8 cellular contexts compared by ENCODE assay signal in genomic region chr17:2786176-2786881, GRCh38. TPM values are rescaled to one million over a fixed set of nuclear protein-coding genes. Genes with fewer than 3 reads are reported as not detected.
DNase-seq lines count a peak whose midpoint lies in the region; ATAC-seq and TF ChIP-seq lines count a peak whose summit lies in the region.

No MANE protein-coding gene starts in this region.

- peak; percentile 66 for TF ChIP-seq CTCF in AG10803 (conservative IDR thresholded peaks at IDR 0.05; ENCODE audit: low read length)
- TF ChIP-seq CTCF in Loucy (conservative IDR thresholded peaks at IDR 0.05; ENCODE audit: low read length): peak; percentile 93
- peak; percentile 96 for TF ChIP-seq CTCF in Panc1 (IDR thresholded peaks at IDR 0.05)
- peak; percentile 35 to 60 (median 44) for TF ChIP-seq CTCF in esophagus muscularis mucosa (IDR thresholded peaks at IDR 0.05)

- peak overlapping the region; percentile 61 for H3K4me2 ChIP-seq in Loucy (ENCODE audit: low read depth, low read length, poor library complexity, severe bottlenecking)

- H3K36me3 Mint-ChIP-seq in naive thymus-derived CD8-positive, alpha-beta T cell: no peaks in the 10 kb centered on the region

- no peaks in the 10 kb centered on the region for H3K36me3 ChIP-seq in Loucy (ENCODE audit: insufficient read depth, low read length)
- H3K36me3 ChIP-seq in Panc1 (ENCODE audit: control insufficient read depth, insufficient read depth, low read length): no peaks in the 10 kb centered on the region
- H3K36me3 ChIP-seq in esophagus muscularis mucosa: no peaks in the 10 kb centered on the region

- peak overlapping the region; percentile 59 for H3K9ac ChIP-seq in Loucy (ENCODE audit: low read depth, low read length, poor library complexity, severe bottlenecking)

- no TSS peak for BruUV-seq in Panc1 (replicated peaks; lab: Mats Ljungman, UMichigan)

- in situ Hi-C loops in Panc1 (cut with HindIII; ENCODE audit: low pct_unique_long_range_greater_than_20kb, low sequenced_read_pairs): no loop called here

- H3K27me3 Mint-ChIP-seq in naive thymus-derived CD8-positive, alpha-beta T cell: peaks cover 0 to 4% (median 1%) of the 10 kb centered on the region in 5 donors

- CTCF ChIA-PET in Panc1 (lab: Charles Lee): interaction anchor here (0.6 to 1.0 kb wide), 9 partner anchors 43 to 1684 kb away, joined by 3 to 13 read pairs (median 6); no protein-coding TSS in a partner anchor

- H3K27me3 ChIP-seq in Loucy (ENCODE audit: insufficient read depth, low read length, poor library complexity, severe bottlenecking): no peaks in the 10 kb centered on the region
- H3K27me3 ChIP-seq in Panc1 (ENCODE audit: control insufficient read depth, insufficient read depth, low read length): no peaks in the 10 kb centered on the region
- H3K27me3 ChIP-seq in esophagus muscularis mucosa: peaks cover 0 to 14% (median 0%) of the 10 kb centered on the region in 4 donors

- TF ChIP-seq POLR2A in esophagus muscularis mucosa (IDR thresholded peaks at IDR 0.05; ENCODE audit: low read depth): no peak

- no peaks in the 10 kb centered on the region for H3K9me2 ChIP-seq in Loucy (replicated peaks; ENCODE audit: low read depth, low read length)

- H3K9me3 ChIP-seq in Loucy (ENCODE audit: insufficient read depth, low read depth, low read length) (no peaks in the 10 kb centered on the region), Panc1 (ENCODE audit: control insufficient read depth, insufficient read depth, low read depth, low read length) (no peaks in the 10 kb centered on the region), esophagus muscularis mucosa (peaks cover 0 to 5% (median 0%) of the 10 kb centered on the region in 4 donors)

- peak; percentile 44 for DNase-seq in AG10803 (ENCODE audit: low read depth)
- peak; percentile 85 for DNase-seq in Panc1 (ENCODE audit: low read depth, low spot score)
- DNase-seq in activated T-cell treated with anti-CD3 and anti-CD28 coated beads for 48 hours (ENCODE audit: low read depth): peak; percentile 92
- DNase-seq in esophagus muscularis mucosa (ENCODE audit: extremely low spot score): peak; percentile 94
- peak; percentile 80 to 95 (median 87) for DNase-seq in naive thymus-derived CD8-positive, alpha-beta T cell
- DNase-seq in stimulated activated CD8-positive, alpha-beta memory T cell treated with anti-CD3 and anti-CD28 coated beads, Interleukin-7, amount 100 ng/mL, for 48 hours (ENCODE audit: extremely low read depth in 1 of 2, low read depth in 1 of 2): peak; percentile 79 to 86

- peak; percentile 74 for ATAC-seq in GM19463 (IDR thresholded peaks at IDR 0.05; ENCODE audit: unreplicated experiment)
- peak; percentile 97 for ATAC-seq in Panc1
- peak; percentile 97 to 98 for ATAC-seq in naive thymus-derived CD8-positive, alpha-beta T cell

- peaks cover 68% of the 10 kb centered on the region for H3K4me1 ChIP-seq in Loucy (ENCODE audit: insufficient read depth, low read length, poor library complexity, severe bottlenecking)
- no peaks in the 10 kb centered on the region for H3K4me1 ChIP-seq in Panc1 (ENCODE audit: control insufficient read depth, insufficient read depth, low read length)
- H3K4me1 ChIP-seq in esophagus muscularis mucosa: peaks cover 0 to 6% (median 6%) of the 10 kb centered on the region in 4 donors

- peaks cover 10% of the 10 kb centered on the region for H3K79me2 ChIP-seq in Loucy (ENCODE audit: insufficient read depth, low read length)

- intact Hi-C loops in Panc1 (cut with micrococcal nuclease; ENCODE audit: unreplicated experiment): no loop called here
- intact Hi-C loops in esophagus muscularis mucosa (cut with DNase I): no loop called here

- H3K4me1 Mint-ChIP-seq in naive thymus-derived CD8-positive, alpha-beta T cell: peaks cover under 1 to 32% (median 9%) of the 10 kb centered on the region in 4 donors

- POLR2A ChIA-PET in Panc1 (lab: Charles Lee): interaction anchor here (0.5 to 0.6 kb wide), 2 partner anchors 29 to 41 kb away, joined by 4 to 8 read pairs; no protein-coding TSS in a partner anchor
- POLR2A ChIA-PET in naive thymus-derived CD8-positive, alpha-beta T cell (lab: Charles Lee): interaction anchor here (0.6 to 2.2 kb wide), 9 partner anchors 8 to 98 kb away, joined by 3 to 11 read pairs (median 4); no protein-coding TSS in a partner anchor

- H3K9me3 Mint-ChIP-seq in naive thymus-derived CD8-positive, alpha-beta T cell: no peaks in the 10 kb centered on the region

- H2AFZ ChIP-seq in Loucy (ENCODE audit: low read length): no peak overlapping the region

- no peak overlapping the region for H3K27ac Mint-ChIP-seq in naive thymus-derived CD8-positive, alpha-beta T cell

- 24% methylated on average over 17 of the region's 21 CpGs for WGBS in esophagus muscularis mucosa

- H4K20me1 ChIP-seq in Loucy (ENCODE audit: insufficient read depth, low read length, poor library complexity, severe bottlenecking): no peaks in the 10 kb centered on the region

- peaks cover 9% of the 10 kb centered on the region; the same call in 1 of the 2 replicates for H3F3A ChIP-seq in Loucy (ENCODE audit: low read depth)

- H3K27ac ChIP-seq in Panc1 (ENCODE audit: low read length): no peak overlapping the region
- no peak overlapping the region for H3K27ac ChIP-seq in esophagus muscularis mucosa (replicated peaks in 1 of 4)

- no peak for TF ChIP-seq EP300 in esophagus muscularis mucosa (IDR thresholded peaks at IDR 0.05)

- H3K4me3 Mint-ChIP-seq in naive thymus-derived CD8-positive, alpha-beta T cell: peak overlapping the region in 5 of 10 donors; percentile 26 to 49 (median 33)

- H3K4me3 ChIP-seq in AG10803 (ENCODE audit: low read length) (no peak overlapping the region), Loucy (ENCODE audit: low read length, poor library complexity, severe bottlenecking) (peak overlapping the region; percentile 30), Panc1 (ENCODE audit: low read depth in 2 of 2, low read length in 2 of 2) (peak overlapping the region in 1 of 2 experiments; percentile 6; a peak in 1 of 4 replicates), esophagus muscularis mucosa (no peak overlapping the region)

RNA-seq across cellular contexts. Expression of gene RAP1GAP2, which starts 9.9 kb away (rescaled TPM):
- total RNA-seq in Panc1 (2021; ENCODE audit: unreplicated experiment) (10.0 TPM), esophagus muscularis mucosa (10 to 100 TPM in 3 of 4 donors, 1 to 10 TPM in 1; 7.4 to 13.1 (median 10.7) TPM)
- polyA plus RNA-seq in Panc1 (2012; ENCODE audit: insufficient read length): 14.6 TPM
- total RNA-seq in naive thymus-derived CD8-positive, alpha-beta T cell: 1 to 10 TPM in 1 of 2 experiments, under 1 TPM in 1; 0.44 to 1.3 TPM
- 1 to 10 TPM in 2 of 3 donors, under 1 TPM in 1; 0.78 to 1.6 (median 1.4) TPM for polyA plus RNA-seq in naive thymus-derived CD8-positive, alpha-beta T cell

RNA-seq across cellular contexts. Expression of gene CCDC92B, which starts 36.9 kb away (rescaled TPM):
- total RNA-seq in Panc1 (2021; ENCODE audit: unreplicated experiment) (0.51 TPM), esophagus muscularis mucosa (under 1 TPM in 2 of 4 donors, not detected in 2; 0.13 to 0.42 TPM)
- 0.99 TPM for polyA plus RNA-seq in Panc1 (2012; ENCODE audit: insufficient read length)
- under 1 TPM; 0.16 to 0.30 TPM for total RNA-seq in naive thymus-derived CD8-positive, alpha-beta T cell
- not detected for polyA plus RNA-seq in naive thymus-derived CD8-positive, alpha-beta T cell

Comparison
In these comparisons a context has a peak if more than half of its experiments do, and no peak if none do; other contexts are left out.
1. DNase-seq: peak in every context shown above with its lines; median percentile 94 in esophagus muscularis mucosa; 92 in activated T-cell treated with anti-CD3 and anti-CD28 coated beads for 48 hours; 87 in naive thymus-derived CD8-positive, alpha-beta T cell; 85 in Panc1; 82 in stimulated activated CD8-positive, alpha-beta memory T cell treated with anti-CD3 and anti-CD28 coated beads, Interleukin-7, amount 100 ng/mL, for 48 hours; 44 in AG10803.
2. CTCF ChIP-seq: peak in every context shown above with its lines; median percentile 96 in Panc1; 93 in Loucy; 66 in AG10803; 44 in esophagus muscularis mucosa.